In the genomic region with DNA sequence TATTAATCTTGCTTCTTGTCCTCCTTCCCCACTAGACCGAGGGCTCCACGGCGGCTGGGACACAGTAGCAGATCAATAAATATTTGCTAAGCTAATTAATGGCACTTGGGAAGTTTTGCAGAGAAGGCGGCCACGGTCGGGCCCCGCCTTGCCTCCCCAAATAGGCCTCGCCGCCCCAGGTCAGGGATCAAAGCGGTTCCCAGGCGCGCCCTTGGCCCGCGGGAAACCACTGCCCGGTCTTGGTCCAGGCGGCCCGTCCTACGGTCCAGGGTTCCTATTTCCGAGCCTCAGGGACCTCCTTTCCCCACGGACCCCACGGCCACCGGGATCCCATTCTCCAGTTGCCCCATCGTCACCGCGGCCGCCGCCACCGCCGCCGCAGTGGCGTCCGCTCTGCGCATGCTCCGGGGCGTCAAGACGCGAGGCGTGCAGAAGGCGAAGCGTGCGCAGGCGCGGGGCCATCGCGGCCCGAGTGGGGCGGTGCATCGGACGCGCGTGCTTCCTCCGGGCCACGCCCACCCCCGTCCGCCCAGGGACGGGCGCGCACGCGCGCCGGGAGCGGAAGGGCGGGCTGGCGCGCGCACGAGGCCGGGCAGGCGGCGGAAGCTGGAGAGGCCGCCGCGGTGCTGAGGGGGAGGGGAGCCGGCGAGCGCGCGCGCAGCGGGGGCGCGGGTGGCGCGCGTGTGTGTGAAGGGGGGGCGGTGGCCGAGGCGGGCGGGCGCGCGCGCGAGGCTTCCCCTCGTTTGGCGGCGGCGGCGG, we compare ENCODE assay signal across 1 cellular context.
TF ChIP-seq lines count a peak whose summit lies in the region.

TSS of gene SMARCA4 (plus strand) at position 717 of the 759 bp plus-strand sequence. CDS start 23,122 bp downstream, outside the sequence.

TF ChIP-seq in SK-N-SH treated with all-trans-retinoic acid at 6 μM for 48 hours, 23 proteins besides CTCF, POLR2A, EP300 and RAD21 (continued from another document):
- peak; percentile 72; the same call in 1 of the 2 replicates for TF ChIP-seq ARNTL (CRISPR knock-in tag; IDR thresholded peaks at IDR 0.05; ENCODE audit: borderline replicate concordance, low read depth)
- TF ChIP-seq ZFP3 (CRISPR knock-in tag; IDR thresholded peaks at IDR 0.05), result no peak
